In the genomic region with DNA sequence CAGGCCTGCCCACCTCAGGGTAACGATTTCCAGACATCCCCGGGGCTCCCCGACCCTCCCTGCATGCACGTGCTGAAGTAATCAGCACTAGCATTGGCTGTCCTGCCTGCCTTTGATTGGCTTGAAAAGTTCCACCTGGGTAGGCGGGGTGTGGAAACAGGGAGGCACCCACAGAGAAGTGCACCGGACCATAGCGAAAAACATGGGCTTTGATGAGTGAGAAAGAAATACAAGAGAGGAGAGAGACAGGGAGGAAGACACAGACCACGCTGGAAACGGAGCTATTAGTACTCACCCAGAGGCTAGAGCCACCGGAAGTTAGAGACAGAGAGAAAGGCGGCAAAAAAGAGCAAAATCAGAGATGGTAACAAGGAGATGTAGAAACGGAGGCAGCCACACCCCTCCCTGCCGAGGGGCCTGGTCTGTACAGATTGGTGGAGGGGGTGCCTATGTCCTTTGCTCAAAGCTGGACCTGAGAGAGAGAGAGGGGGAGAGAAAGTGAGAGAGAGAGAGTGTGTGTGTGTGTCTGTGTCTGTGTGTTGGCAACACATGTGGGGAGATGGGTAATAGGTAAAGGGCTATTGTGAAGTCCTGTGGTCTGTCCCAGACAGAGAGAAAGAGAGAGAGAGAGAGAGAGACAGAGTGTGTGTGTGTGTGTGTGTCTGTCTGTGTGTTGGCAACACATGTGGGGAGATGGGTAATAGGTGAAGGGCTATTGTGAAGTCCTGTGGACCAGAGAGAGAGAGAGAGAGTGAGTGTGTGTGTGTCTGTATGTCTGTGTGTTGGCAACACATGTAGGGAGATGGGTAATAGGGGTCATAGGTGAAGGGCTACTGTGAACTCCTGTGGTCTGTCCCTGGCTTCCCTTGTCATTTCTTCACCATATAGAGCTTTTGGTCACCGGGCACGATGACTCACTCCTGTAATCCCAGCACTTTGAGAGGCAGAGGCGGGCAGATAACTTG, we compare ENCODE assay signal across 16 cellular contexts. TPM values are rescaled to one million over a fixed set of nuclear protein-coding genes. Genes with fewer than 3 reads are reported as not detected.
DNase-seq lines count a peak whose midpoint lies in the region; ATAC-seq and TF ChIP-seq lines count a peak whose summit lies in the region.
"Had no signal": no experiment of that assay in that cellular context is flagged by ENCODE, and none has a peak within 500 bp of the region (broad histone marks: within the 10 kb centered on the region; RNA-seq: fewer than 3 reads in every experiment).

No MANE protein-coding gene starts in this region.

- TF ChIP-seq CTCF in choroid plexus epithelial cell (conservative IDR thresholded peaks at IDR 0.05; ENCODE audit: low read depth, low read length) (no peak), smooth muscle cell (IDR thresholded peaks at IDR 0.05; ENCODE audit: borderline replicate concordance, insufficient read depth, poor library complexity, severe bottlenecking) (no peak)

- ATAC-seq in stimulated activated naive CD8-positive, alpha-beta T cell treated with anti-CD3 and anti-CD28 coated beads, Interleukin-15, amount 100 ng/mL, for 72 hours = peak; percentile 24
- no peak for ATAC-seq in stimulated activated naive CD8-positive, alpha-beta T cell treated with anti-CD3 and anti-CD28 coated beads, Interleukin-15, Interleukin-2, amounts not matched to agents 100 U/mL and 50 U/mL, for 24 hours
- ATAC-seq: activated CD4-positive, CD25-positive, alpha-beta regulatory T cell treated with anti-CD3 and anti-CD28 coated beads, Interleukin-2, amount 50 U/mL, for 24 hours; left cardiac atrium; Panc1 had no signal

- no peaks in the 10 kb centered on the region for H3K79me2 ChIP-seq in smooth muscle cell (ENCODE audit: low read depth)

- WGBS in smooth muscle cell (ENCODE audit: low lambda C conversion rate) = 55% methylated on average over 16 of the region's 16 CpGs

- no peak overlapping the region for H3K4me3 Mint-ChIP-seq in stimulated activated naive CD8-positive, alpha-beta T cell treated with anti-CD3 and anti-CD28 coated beads, Interleukin-15, amount 100 ng/mL, for 72 hours
- no peak overlapping the region for H3K4me3 Mint-ChIP-seq in activated CD4-positive, alpha-beta T cell treated with anti-CD3 and anti-CD28 coated beads, Interleukin-2, amount 10 ng/mL, durations not matched to agents 7 days and 5 days

- no peaks in the 10 kb centered on the region for H4K20me1 ChIP-seq in smooth muscle cell (ENCODE audit: low read depth)

- POLR2A ChIA-PET in activated CD4-positive, alpha-beta T cell treated with anti-CD3 and anti-CD28 coated beads, Interleukin-2, amount 10 ng/mL, durations not matched to agents 7 days and 5 days (lab: Charles Lee) = no interaction called here

- H2AFZ ChIP-seq in smooth muscle cell (ENCODE audit: low read depth) = no peak overlapping the region

- no peaks in the 10 kb centered on the region for H3K4me1 ChIP-seq in smooth muscle cell (ENCODE audit: low read depth)

- no peak for DNase-seq in stimulated activated naive CD8-positive, alpha-beta T cell treated with anti-CD3 and anti-CD28 coated beads, Interleukin-15, amount 100 ng/mL, for 72 hours
- no peak for DNase-seq in stimulated activated naive CD8-positive, alpha-beta T cell treated with anti-CD3 and anti-CD28 coated beads, Interleukin-15, Interleukin-2, amounts not matched to agents 100 U/mL and 50 U/mL, for 24 hours
- DNase-seq in NCI-H69 (lab: John Stamatoyannopoulos, UW) = peak; percentile 68
- DNase-seq in choroid plexus epithelial cell (ENCODE audit: low read depth) = peak; percentile 44
- DNase-seq in smooth muscle cell (lab: John Stamatoyannopoulos, UW; ENCODE audit: unreplicated experiment) = no peak
- no peak for DNase-seq in SHP77 (lab: John Stamatoyannopoulos, UW)
- DNase-seq in activated CD4-positive, alpha-beta T cell treated with anti-CD3 and anti-CD28 coated beads, Interleukin-2, amount 10 ng/mL, durations not matched to agents 7 days and 5 days = no peak
- DNase-seq in mucosa of gallbladder (ENCODE audit: low spot score) = no peak
- DNase-seq: adrenal gland, C1 segment of cervical spinal cord, left cardiac atrium, NCI-H1417 treated with DMSO at 0.1 percent for 48 hours had no signal

- H3K9me3 Mint-ChIP-seq in stimulated activated naive CD8-positive, alpha-beta T cell treated with anti-CD3 and anti-CD28 coated beads, Interleukin-15, amount 100 ng/mL, for 72 hours = no peaks in the 10 kb centered on the region
- H3K9me3 Mint-ChIP-seq in activated CD4-positive, alpha-beta T cell treated with anti-CD3 and anti-CD28 coated beads, Interleukin-2, amount 10 ng/mL, durations not matched to agents 7 days and 5 days = no peaks in the 10 kb centered on the region

- H3K4me3 ChIP-seq in choroid plexus epithelial cell (ENCODE audit: low read depth, low read length) (no peak overlapping the region), smooth muscle cell (no peak overlapping the region)
- H3K4me3 ChIP-seq: adrenal gland had no signal

- no peaks in the 10 kb centered on the region for H3F3A ChIP-seq in smooth muscle cell (ENCODE audit: low read depth)

- H3K27ac Mint-ChIP-seq in stimulated activated naive CD8-positive, alpha-beta T cell treated with anti-CD3 and anti-CD28 coated beads, Interleukin-15, amount 100 ng/mL, for 72 hours = peak overlapping the region in 1 of 2 donors; percentile 10
- no peak overlapping the region for H3K27ac Mint-ChIP-seq in activated CD4-positive, alpha-beta T cell treated with anti-CD3 and anti-CD28 coated beads, Interleukin-2, amount 10 ng/mL, durations not matched to agents 7 days and 5 days

- no peaks in the 10 kb centered on the region for H3K36me3 Mint-ChIP-seq in activated CD4-positive, alpha-beta T cell treated with anti-CD3 and anti-CD28 coated beads, Interleukin-2, amount 10 ng/mL, durations not matched to agents 7 days and 5 days (ENCODE audit: low read depth)

- no peak overlapping the region for H3K9ac ChIP-seq in smooth muscle cell (ENCODE audit: low read depth)

- no peaks in the 10 kb centered on the region for H3K36me3 ChIP-seq in smooth muscle cell (ENCODE audit: low read depth)
- H3K36me3 ChIP-seq: adrenal gland had no signal

- H3K27ac ChIP-seq in smooth muscle cell (ENCODE audit: low read depth) = no peak overlapping the region
- H3K27ac ChIP-seq: adrenal gland, epithelial cell of prostate had no signal

- H3K9me3 ChIP-seq in smooth muscle cell (replicated peaks; ENCODE audit: low read depth) = no peaks in the 10 kb centered on the region
- H3K9me3 ChIP-seq: adrenal gland had no signal

- CTCF ChIA-PET in activated CD4-positive, alpha-beta T cell treated with anti-CD3 and anti-CD28 coated beads, Interleukin-2, amount 10 ng/mL, durations not matched to agents 7 days and 5 days (lab: Charles Lee) = interaction anchor here (1.2 to 2.0 kb wide), 2 partner anchors 28 to 37 kb away, joined by 3 to 7 read pairs; partner anchors contain the start of genes GYS1 and RUVBL2

- peaks cover 6% of the 10 kb centered on the region for H3K27me3 ChIP-seq in smooth muscle cell (ENCODE audit: low read depth)
- H3K27me3 ChIP-seq: adrenal gland had no signal

- no peak overlapping the region for H3K4me2 ChIP-seq in smooth muscle cell

- H3K4me1 Mint-ChIP-seq in stimulated activated naive CD8-positive, alpha-beta T cell treated with anti-CD3 and anti-CD28 coated beads, Interleukin-15, amount 100 ng/mL, for 72 hours = peaks cover 33% of the 10 kb centered on the region
- H3K4me1 Mint-ChIP-seq in activated CD4-positive, alpha-beta T cell treated with anti-CD3 and anti-CD28 coated beads, Interleukin-2, amount 10 ng/mL, durations not matched to agents 7 days and 5 days = peaks cover 31% of the 10 kb centered on the region

- H3K27me3 Mint-ChIP-seq in stimulated activated naive CD8-positive, alpha-beta T cell treated with anti-CD3 and anti-CD28 coated beads, Interleukin-15, amount 100 ng/mL, for 72 hours = peaks cover 19% of the 10 kb centered on the region
- H3K27me3 Mint-ChIP-seq in activated CD4-positive, alpha-beta T cell treated with anti-CD3 and anti-CD28 coated beads, Interleukin-2, amount 10 ng/mL, durations not matched to agents 7 days and 5 days = peaks cover 26% of the 10 kb centered on the region

RNA-seq across cellular contexts. Expression of gene CGB3, which starts 2.9 kb away (rescaled TPM):
- total RNA-seq in smooth muscle cell (not detected in 2 replicates), mucosa of gallbladder (not detected)
- polyA plus RNA-seq in smooth muscle cell = 0.45 and 1.8 TPM in 2 replicates
- total RNA-seq in activated CD4-positive, alpha-beta T cell treated with anti-CD3 and anti-CD28 coated beads, Interleukin-2, amount 10 ng/mL, durations not matched to agents 7 days and 5 days = not detected
- total RNA-seq: adrenal gland, left cardiac atrium, pulmonary artery endothelial cell had no signal
- polyA plus RNA-seq: adrenal gland had no signal

RNA-seq across cellular contexts. Expression of gene LHB, which starts 4.3 kb away (rescaled TPM):
- not detected in 2 replicates for total RNA-seq in smooth muscle cell
- 0.39 TPM in 1 of 2 replicates, not detected in the other for polyA plus RNA-seq in smooth muscle cell
- not detected for total RNA-seq in activated CD4-positive, alpha-beta T cell treated with anti-CD3 and anti-CD28 coated beads, Interleukin-2, amount 10 ng/mL, durations not matched to agents 7 days and 5 days
- not detected for total RNA-seq in mucosa of gallbladder

RNA-seq across cellular contexts. Expression of gene CGB2, which starts 10.5 kb away (rescaled TPM):
- total RNA-seq in smooth muscle cell (2.3 TPM in 1 of 2 replicates, not detected in the other), mucosa of gallbladder (not detected)
- polyA plus RNA-seq in smooth muscle cell = 1.3 TPM in 1 of 2 replicates, not detected in the other
- under 1 TPM in 1 of 2 experiments, not detected in 1; 0.47 TPM for total RNA-seq in activated CD4-positive, alpha-beta T cell treated with anti-CD3 and anti-CD28 coated beads, Interleukin-2, amount 10 ng/mL, durations not matched to agents 7 days and 5 days
- total RNA-seq: adrenal gland, left cardiac atrium, pulmonary artery endothelial cell had no signal
- polyA plus RNA-seq: adrenal gland had no signal

RNA-seq across cellular contexts. Expression of gene CGB1, which starts 15.5 kb away (rescaled TPM):
- total RNA-seq in smooth muscle cell (not detected in 2 replicates), mucosa of gallbladder (not detected)
- not detected in 2 replicates for polyA plus RNA-seq in smooth muscle cell
- not detected for total RNA-seq in activated CD4-positive, alpha-beta T cell treated with anti-CD3 and anti-CD28 coated beads, Interleukin-2, amount 10 ng/mL, durations not matched to agents 7 days and 5 days
- total RNA-seq: left cardiac atrium, pulmonary artery endothelial cell had no signal
- polyA plus RNA-seq: adrenal gland had no signal

RNA-seq across cellular contexts. Expression of gene CGB5, which starts 22.4 kb away (rescaled TPM):
- total RNA-seq in smooth muscle cell = 2.5 TPM in 1 of 2 replicates, not detected in the other
- polyA plus RNA-seq in smooth muscle cell = 2.0 and 3.4 TPM in 2 replicates
- not detected for total RNA-seq in activated CD4-positive, alpha-beta T cell treated with anti-CD3 and anti-CD28 coated beads, Interleukin-2, amount 10 ng/mL, durations not matched to agents 7 days and 5 days
- not detected for total RNA-seq in mucosa of gallbladder
- total RNA-seq: adrenal gland, left cardiac atrium, pulmonary artery endothelial cell had no signal

Comparison
In these comparisons a context has a peak if more than half of its experiments do, and no peak if none do; other contexts are left out.
1. DNase-seq: peak in NCI-H69 (single experiment) and choroid plexus epithelial cell (single experiment); none in stimulated activated naive CD8-positive, alpha-beta T cell treated with anti-CD3 and anti-CD28 coated beads, Interleukin-15, amount 100 ng/mL, for 72 hours (0 of 2), stimulated activated naive CD8-positive, alpha-beta T cell treated with anti-CD3 and anti-CD28 coated beads, Interleukin-15, Interleukin-2, amounts not matched to agents 100 U/mL and 50 U/mL, for 24 hours (single experiment), smooth muscle cell (single experiment), SHP77 (0 of 2), activated CD4-positive, alpha-beta T cell treated with anti-CD3 and anti-CD28 coated beads, Interleukin-2, amount 10 ng/mL, durations not matched to agents 7 days and 5 days (single experiment) and mucosa of gallbladder (single experiment).